8 cellular contexts compared by ENCODE assay signal in genomic region chr15:84600687-84601554, GRCh38. TPM values are rescaled to one million over a fixed set of nuclear protein-coding genes. Genes with fewer than 3 reads are reported as not detected.
DNase-seq lines count a peak whose midpoint lies in the region; ATAC-seq and TF ChIP-seq lines count a peak whose summit lies in the region.

ZSCAN2 (plus strand) TSS chr15:84601009; CDS start chr15:84603928, 2,919 bp downstream.

- peak within 1 kb of the TSS; percentile 98 for H2AFZ ChIP-seq in mammary epithelial cell (ENCODE audit: low read depth, low read length)

- peak within 1 kb of the TSS; percentile 96 for H3K4me2 ChIP-seq in mammary epithelial cell (ENCODE audit: insufficient read depth, low read depth, low read length)

- dilution Hi-C loops in mammary epithelial cell (cut with HindIII; ENCODE audit: low sequenced_read_pairs), result no loop called here

- H3K4me3 ChIP-seq in WERI-Rb-1 (ENCODE audit: low read depth, low read length) (peak within 1 kb of the TSS; percentile 72), mammary epithelial cell (replicated peaks in 1 of 3; ENCODE audit: insufficient read depth in 1 of 3, low read depth in 2 of 3, low read length in 3 of 3) (peak within 1 kb of the TSS; percentile 89 to 95 (median 91)), iPS-20b (ENCODE audit: low read length) (peak within 1 kb of the TSS; percentile 77), skin epidermis (peak within 1 kb of the TSS; percentile 65 to 98 (median 94))

- H3K27ac ChIP-seq in WERI-Rb-1, result peak within 1 kb of the TSS; percentile 86
- peak within 1 kb of the TSS; percentile 15 for H3K27ac ChIP-seq in mammary epithelial cell (ENCODE audit: insufficient read depth, low read depth, low read length)
- H3K27ac ChIP-seq in iPS-20b (ENCODE audit: low read length), result peak within 1 kb of the TSS; percentile 37
- peak within 1 kb of the TSS in 18 of 21 experiments; percentile 8 to 86 (median 68) for H3K27ac ChIP-seq in skin epidermis

- peaks cover 11% of the 10 kb centered on the region for H3K4me1 ChIP-seq in mammary epithelial cell (ENCODE audit: insufficient read depth, low read length)
- peaks cover 23% of the 10 kb centered on the region for H3K4me1 ChIP-seq in iPS-20b (ENCODE audit: insufficient read depth, low read length)

- no TSS peak for BruUV-seq in mammary epithelial cell (replicated peaks; lab: Mats Ljungman, UMichigan)

- H3K36me3 ChIP-seq in WERI-Rb-1 (peaks cover 22% of the 10 kb centered on the region), mammary epithelial cell (ENCODE audit: insufficient read depth, low read length) (no peaks in the 10 kb centered on the region), iPS-20b (ENCODE audit: insufficient read depth, low read depth, low read length) (peaks cover 21% of the 10 kb centered on the region)

- CTCF ChIA-PET in mammary epithelial cell (lab: Charles Lee; ENCODE audit: low non-redundant PET), result interaction anchor here (0.6 to 1.1 kb wide), 3 partner anchors 30 to 336 kb away, joined by 3 to 11 read pairs (median 4); no protein-coding TSS in a partner anchor

- H3K27me3 ChIP-seq in WERI-Rb-1 (ENCODE audit: insufficient read depth, low read depth, severe bottlenecking), result no peaks in the 10 kb centered on the region
- no peaks in the 10 kb centered on the region for H3K27me3 ChIP-seq in mammary epithelial cell (ENCODE audit: insufficient read depth, low read length)
- H3K27me3 ChIP-seq in iPS-20b (ENCODE audit: insufficient read depth, low read length), result no peaks in the 10 kb centered on the region

- DNase-seq in ACHN (peak; percentile 91), NCI-H2196 (lab: John Stamatoyannopoulos, UW; ENCODE audit: unreplicated experiment) (peak; percentile 80), WERI-Rb-1 (peak; percentile 96), mammary epithelial cell (peak; percentile 92)

- WGBS in mammary epithelial cell (ENCODE audit: low coverage, missing lambda C conversion rate), result 0% methylated on average over 9 of the region's 68 CpGs

- peak within 1 kb of the TSS; percentile 33 for H3K9ac ChIP-seq in mammary epithelial cell (ENCODE audit: insufficient read depth, low read length)
- H3K9ac ChIP-seq in iPS-20b (ENCODE audit: low read depth, low read length), result peak within 1 kb of the TSS; percentile 80

- peaks cover 3% of the 10 kb centered on the region for H3K79me2 ChIP-seq in mammary epithelial cell (ENCODE audit: insufficient read depth, low read length)

- in situ Hi-C loops in ACHN (cut with HindIII; ENCODE audit: low pct_ligation_motif_present, low pct_unique_long_range_greater_than_20kb, low sequenced_read_pairs), result no loop called here
- in situ Hi-C loops in mammary epithelial cell (cut with MboI; ENCODE audit: low sequenced_read_pairs in 2 of 2), result no loop called here

- intact Hi-C loops in mammary epithelial cell (cut with micrococcal nuclease), result loop anchor here (1.0 to 2.0 kb wide), 2 partner anchors 32 to 114 kb away; no protein-coding TSS in a partner anchor

- peak; percentile 85 for ATAC-seq in GM18873 (IDR thresholded peaks at IDR 0.05; ENCODE audit: low FRiP score, unreplicated experiment)
- peak; percentile 94 for ATAC-seq in HG03135 (IDR thresholded peaks at IDR 0.05; ENCODE audit: unreplicated experiment)

- H3K9me3 ChIP-seq in WERI-Rb-1 (ENCODE audit: severe bottlenecking) (no peaks in the 10 kb centered on the region), mammary epithelial cell (replicated peaks; ENCODE audit: insufficient read depth, low read length) (no peaks in the 10 kb centered on the region), iPS-20b (ENCODE audit: insufficient read depth, low read depth, low read length) (no peaks in the 10 kb centered on the region)

- TF ChIP-seq CTCF in WERI-Rb-1 (IDR thresholded peaks at IDR 0.05; ENCODE audit: low read depth, low read length), result no peak
- TF ChIP-seq CTCF in mammary epithelial cell (conservative IDR thresholded peaks at IDR 0.05 in 1 of 2, IDR thresholded peaks at IDR 0.05 in 1 of 2; ENCODE audit: extremely low read depth in 1 of 2, insufficient read depth in 1 of 2, low read depth in 1 of 2, low read length in 2 of 2), result no peak

- H4K20me1 ChIP-seq in mammary epithelial cell (ENCODE audit: insufficient read depth, low read length), result no peaks in the 10 kb centered on the region

RNA-seq across cellular contexts. Expression of gene ZSCAN2, which starts in this region (rescaled TPM):
- total RNA-seq in mammary epithelial cell, result 1 to 10 TPM; 5.0 to 6.3 TPM
- 4.2 TPM for polyA plus RNA-seq in mammary epithelial cell
- polyA minus RNA-seq in mammary epithelial cell, result 4.0 TPM

Comparison
In these comparisons a context has a peak if more than half of its experiments do, and no peak if none do; other contexts are left out.
1. Peak in every context shown above with its lines: DNase-seq, ATAC-seq, H3K4me3 ChIP-seq and H3K27ac ChIP-seq.
2. H3K27ac ChIP-seq: peak in every context shown above with its lines; median percentile 86 in WERI-Rb-1; 68 in skin epidermis; 37 in iPS-20b; 15 in mammary epithelial cell.